ENCODE assay signal across 9 cellular contexts in genomic region chr7:104848386-104848990, GRCh38.
DNase-seq lines count a peak whose midpoint lies in the region; ATAC-seq, FAIRE-seq and TF ChIP-seq lines count a peak whose summit lies in the region.
"Had no signal": no experiment of that assay in that cellular context is flagged by ENCODE, and none has a peak within 500 bp of the region (broad histone marks: within the 10 kb centered on the region; RNA-seq: fewer than 3 reads in every experiment).

No MANE protein-coding gene starts in this region.

- FAIRE-seq in urothelium cell line (lab: Jason Lieb, UNC): no peak
- FAIRE-seq: colon had no signal

- no peaks in the 10 kb centered on the region for H3K9me3 Mint-ChIP-seq in activated T-cell treated with anti-CD3 and anti-CD28 coated beads, Interleukin-2, amount 50 U/mL, for 4 hours

- H3K4me1 Mint-ChIP-seq in activated T-cell treated with anti-CD3 and anti-CD28 coated beads, Interleukin-2, amount 50 U/mL, for 4 hours (ENCODE audit: low read depth): no peaks in the 10 kb centered on the region

- H3K4me3 Mint-ChIP-seq in activated T-cell treated with anti-CD3 and anti-CD28 coated beads, Interleukin-2, amount 50 U/mL, for 4 hours: no peak overlapping the region

- DNase-seq in ELF-1 (ENCODE audit: low read depth, low spot score): peak; percentile 71
- peak; percentile 18 for DNase-seq in NCI-H774 (lab: John Stamatoyannopoulos, UW)
- peak; percentile 38 for DNase-seq in activated T-cell treated with anti-CD3 and anti-CD28 coated beads, Interleukin-2, amount 50 U/mL, for 4 hours
- DNase-seq in fibroblast of pulmonary artery (ENCODE audit: low read depth): peak; percentile 54
- peak; percentile 18 for DNase-seq in non-pigmented ciliary epithelial cell (ENCODE audit: low read depth)
- DNase-seq in urothelium cell line (ENCODE audit: low spot score): peak; percentile 75

- H3K36me3 Mint-ChIP-seq in activated T-cell treated with anti-CD3 and anti-CD28 coated beads, Interleukin-2, amount 50 U/mL, for 4 hours (ENCODE audit: insufficient read depth): no peaks in the 10 kb centered on the region

- ATAC-seq in HG02798 (IDR thresholded peaks at IDR 0.05; ENCODE audit: poor library complexity, unreplicated experiment) (peak; percentile 49), GM18873 (IDR thresholded peaks at IDR 0.05; ENCODE audit: low FRiP score, unreplicated experiment) (no peak)
- peak; percentile 43 to 56 for ATAC-seq in activated T-cell treated with anti-CD3 and anti-CD28 coated beads, Interleukin-2, amount 50 U/mL, for 4 hours

- H3K27me3 Mint-ChIP-seq in activated T-cell treated with anti-CD3 and anti-CD28 coated beads, Interleukin-2, amount 50 U/mL, for 4 hours (ENCODE audit: low read depth): peaks cover 14% of the 10 kb centered on the region

- peak; percentile 93 for TF ChIP-seq CTCF in fibroblast of pulmonary artery (IDR thresholded peaks at IDR 0.05; ENCODE audit: low read length, missing control alignments)

- no peak overlapping the region for H3K4me3 ChIP-seq in fibroblast of pulmonary artery (replicated peaks; ENCODE audit: low read depth, low read length)

Comparison
In these comparisons a context has a peak if more than half of its experiments do, and no peak if none do; other contexts are left out.
1. DNase-seq: peak in every context shown above with its lines; median percentile 75 in urothelium cell line; 71 in ELF-1; 54 in fibroblast of pulmonary artery; 38 in activated T-cell treated with anti-CD3 and anti-CD28 coated beads, Interleukin-2, amount 50 U/mL, for 4 hours; 18 in NCI-H774; 18 in non-pigmented ciliary epithelial cell.